ENCODE assay signal across 11 cellular contexts in genomic region chr14:96962337-96962736, GRCh38.
A peak's percentile ranks its signal among the peaks of the same experiment; 100 is the strongest.
DNase-seq lines count a peak whose midpoint lies in the region; ATAC-seq, FAIRE-seq and TF ChIP-seq lines count a peak whose summit lies in the region.
"Had no signal": no experiment of that assay in that cellular context is flagged by ENCODE, and none has a peak within 500 bp of the region (broad histone marks: within the 10 kb centered on the region; RNA-seq: fewer than 3 reads in every experiment).

No MANE protein-coding gene starts in this region.

- H3K27ac Mint-ChIP-seq in memory B cell = peak overlapping the region; percentile 28

- H3K4me3 Mint-ChIP-seq in memory B cell = peak overlapping the region; percentile 47

- ATAC-seq in HG03159 (IDR thresholded peaks at IDR 0.05; ENCODE audit: unreplicated experiment) (peak; percentile 72), memory B cell (ENCODE audit: low read depth) (peak; percentile 91), GM19328 (IDR thresholded peaks at IDR 0.05; ENCODE audit: unreplicated experiment) (no peak)

- no peaks in the 10 kb centered on the region for H3K27me3 Mint-ChIP-seq in memory B cell

- no peak for TF ChIP-seq POLR2A in GM12891 (IDR thresholded peaks at IDR 0.05; ENCODE audit: low read depth, low read length)

- peaks cover 33% of the 10 kb centered on the region for H3K4me1 Mint-ChIP-seq in memory B cell

- H3K36me3 Mint-ChIP-seq in memory B cell = peaks cover 8% of the 10 kb centered on the region

- H3K9me3 Mint-ChIP-seq in memory B cell = peaks cover 9% of the 10 kb centered on the region

- DNase-seq in GM12891 (ENCODE audit: insufficient read length, low spot score) (no peak), memory B cell (ENCODE audit: low spot score in 2 of 2) (peak in 1 of 2 donors; percentile 17), HuH-7.5 (ENCODE audit: low spot score) (no peak), kidney tubule cell (ENCODE audit: low spot score) (no peak), NCI-H82 treated with DMSO at 0.1 percent for 48 hours (lab: John Stamatoyannopoulos, UW; ENCODE audit: unreplicated experiment) (no peak)
- peak; percentile 4 for DNase-seq in activated CD4-positive, alpha-beta T cell treated with anti-CD3 and anti-CD28 coated beads for 48 hours
- DNase-seq: RPMI8226, trophoblast cell had no signal

- no peak for FAIRE-seq in GM12891 (lab: Jason Lieb, UNC)
- FAIRE-seq: G401.6 had no signal

TF ChIP-seq in GM12891, 5 proteins besides CTCF, POLR2A, EP300 and RAD21:
- TF ChIP-seq SPI1 (IDR thresholded peaks at IDR 0.05; ENCODE audit: low read depth, low read length) = peak; percentile 72
- TF ChIP-seq PAX5 (IDR thresholded peaks at IDR 0.05; ENCODE audit: insufficient read depth, low read length, severe bottlenecking) = no peak
- no peak for TF ChIP-seq POU2F2 (IDR thresholded peaks at IDR 0.05; ENCODE audit: low read depth, low read length)
